1 cellular context compared by ENCODE assay signal in the genomic region with DNA sequence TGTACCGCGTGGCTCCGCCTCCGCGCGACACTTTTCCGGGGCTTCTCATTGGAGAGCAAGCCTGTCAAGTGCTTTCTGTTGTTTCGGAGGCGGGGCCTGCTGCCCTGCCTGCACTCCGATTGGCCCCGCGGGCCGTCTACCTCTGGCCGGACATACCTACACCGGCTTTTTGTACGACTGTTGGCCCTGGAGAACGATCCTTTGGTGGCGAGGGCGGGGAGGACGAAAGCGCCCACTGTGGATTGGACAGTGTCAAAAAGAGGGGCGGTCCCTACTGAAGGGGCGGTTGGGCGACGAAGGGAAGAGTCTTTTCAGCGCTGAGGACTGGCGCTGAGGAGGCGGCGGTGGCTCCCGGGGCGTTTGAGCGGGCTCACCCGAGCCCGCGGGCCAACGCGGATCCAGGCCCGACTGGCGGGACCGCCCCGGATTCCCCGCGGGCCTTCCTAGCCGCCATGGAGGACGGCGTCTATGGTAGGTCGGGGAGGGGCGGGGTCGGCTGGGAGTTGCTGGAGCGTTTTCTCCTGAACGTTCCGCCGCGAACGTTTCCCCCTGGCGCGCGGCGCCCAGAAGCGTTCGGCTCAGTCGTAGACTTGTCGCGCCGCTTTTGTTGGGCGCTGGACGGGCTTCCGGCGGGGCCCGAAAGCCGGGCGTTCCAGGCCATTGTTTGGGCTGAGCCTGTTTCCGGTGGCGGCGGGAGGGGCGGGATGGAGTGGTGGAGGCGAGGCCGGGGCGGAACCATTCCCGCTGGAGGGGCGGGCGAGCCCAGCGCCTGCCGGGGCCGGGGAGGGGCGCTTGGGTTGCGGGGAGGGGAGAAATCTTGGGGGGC.
A peak's percentile ranks its signal among the peaks of the same experiment; 100 is the strongest.
TF ChIP-seq lines count a peak whose summit lies in the region.

A gene with protein sequence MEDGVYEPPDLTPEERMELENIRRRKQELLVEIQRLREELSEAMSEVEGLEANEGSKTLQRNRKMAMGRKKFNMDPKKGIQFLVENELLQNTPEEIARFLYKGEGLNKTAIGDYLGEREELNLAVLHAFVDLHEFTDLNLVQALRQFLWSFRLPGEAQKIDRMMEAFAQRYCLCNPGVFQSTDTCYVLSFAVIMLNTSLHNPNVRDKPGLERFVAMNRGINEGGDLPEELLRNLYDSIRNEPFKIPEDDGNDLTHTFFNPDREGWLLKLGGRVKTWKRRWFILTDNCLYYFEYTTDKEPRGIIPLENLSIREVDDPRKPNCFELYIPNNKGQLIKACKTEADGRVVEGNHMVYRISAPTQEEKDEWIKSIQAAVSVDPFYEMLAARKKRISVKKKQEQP (plus strand): TSS at position 314 of the 826 bp plus-strand sequence. CDS start 139 bp downstream, at position 453.

TF ChIP-seq in HepG2, 621 proteins besides CTCF, POLR2A, EP300 and RAD21 (continued from another document and continues in another):
- TF ChIP-seq SNAPC4 (CRISPR knock-in tag; IDR thresholded peaks at IDR 0.05) (0 out of 2 replicates have a peak, but pooled peaks have one; percentile 41), DR1 (CRISPR knock-in tag; IDR thresholded peaks at IDR 0.05) (no peak), ZNF576 (CRISPR knock-in tag; IDR thresholded peaks at IDR 0.05) (no peak), ETV6 (CRISPR knock-in tag; conservative IDR thresholded peaks at IDR 0.05) (peak; percentile 56; the same call in 1 of the 2 replicates), GRHL1 (CRISPR knock-in tag; conservative IDR thresholded peaks at IDR 0.05) (no peak), KAT8 (CRISPR knock-in tag; IDR thresholded peaks at IDR 0.05) (peak; percentile 56), HOXA9 (CRISPR knock-in tag; IDR thresholded peaks at IDR 0.05; ENCODE audit: borderline replicate concordance) (no peak), HMGXB4 (CRISPR knock-in tag; IDR thresholded peaks at IDR 0.05; ENCODE audit: borderline replicate concordance in 1 of 2, low read depth in 1 of 2) (peak; percentile 44 to 80; a peak in 3 of 4 replicates), ZNF274 (CRISPR knock-in tag; IDR thresholded peaks at IDR 0.05) (peak; percentile 40; the same call in 1 of the 2 replicates), ZBTB7A (CRISPR knock-in tag; IDR thresholded peaks at IDR 0.05) (no peak), ZNF354B (CRISPR knock-in tag; IDR thresholded peaks at IDR 0.05) (no peak), SP5 (CRISPR knock-in tag; IDR thresholded peaks at IDR 0.05; ENCODE audit: borderline replicate concordance, low read depth) (peak; percentile 5; the same call in 1 of the 2 replicates), GATA4 (IDR thresholded peaks at IDR 0.05; ENCODE audit: borderline replicate concordance, low read depth) (no peak), ZNF3 (CRISPR knock-in tag; IDR thresholded peaks at IDR 0.05) (no peak), MAZ (IDR thresholded peaks at IDR 0.05; ENCODE audit: borderline replicate concordance, low read depth, low read length) (peak; percentile 51; the same call in 1 of the 2 replicates), MAZ (CRISPR knock-in tag; IDR thresholded peaks at IDR 0.05; ENCODE audit: low read depth) (no peak; the same call in 1 of the 2 replicates), FOXM1 (CRISPR knock-in tag; IDR thresholded peaks at IDR 0.05) (no peak), ZNF101 (CRISPR knock-in tag; IDR thresholded peaks at IDR 0.05; ENCODE audit: borderline replicate concordance, low read depth) (no peak), ZNF781 (CRISPR knock-in tag; IDR thresholded peaks at IDR 0.05; ENCODE audit: borderline replicate concordance, not compliant biosample characterization) (no peak), PHF20 (CRISPR knock-in tag; IDR thresholded peaks at IDR 0.05) (peak; percentile 70), MZF1 (CRISPR knock-in tag; IDR thresholded peaks at IDR 0.05; ENCODE audit: borderline replicate concordance) (no peak), FOXP1 (IDR thresholded peaks at IDR 0.05) (no peak), FOXP1 (CRISPR knock-in tag; IDR thresholded peaks at IDR 0.05) (0 out of 2 replicates have a peak, but pooled peaks have one; percentile 9), MAFG (CRISPR knock-in tag; IDR thresholded peaks at IDR 0.05) (no peak), ZNF326 (CRISPR knock-in tag; IDR thresholded peaks at IDR 0.05; ENCODE audit: borderline replicate concordance) (no peak), KMT2B (CRISPR knock-in tag; IDR thresholded peaks at IDR 0.05) (no peak), ZNF225 (CRISPR knock-in tag; IDR thresholded peaks at IDR 0.05) (peak; percentile 83; the same call in 1 of the 2 replicates), NR3C1 (CRISPR knock-in tag; IDR thresholded peaks at IDR 0.05) (no peak), ONECUT2 (CRISPR knock-in tag; IDR thresholded peaks at IDR 0.05) (no peak), ZNF335 (CRISPR knock-in tag; IDR thresholded peaks at IDR 0.05) (no peak), MED13 (CRISPR knock-in tag; IDR thresholded peaks at IDR 0.05) (0 out of 2 replicates have a peak, but pooled peaks have one; percentile 31), TBX2 (CRISPR knock-in tag; IDR thresholded peaks at IDR 0.05; ENCODE audit: borderline replicate concordance) (peak; percentile 44; the same call in 1 of the 2 replicates), SNAI1 (CRISPR knock-in tag; IDR thresholded peaks at IDR 0.05; ENCODE audit: borderline replicate concordance) (no peak), NBN (conservative IDR thresholded peaks at IDR 0.05) (no peak), ZNF33B (CRISPR knock-in tag; IDR thresholded peaks at IDR 0.05) (0 out of 2 replicates have a peak, but pooled peaks have one; percentile 61), ZNF550 (CRISPR knock-in tag; IDR thresholded peaks at IDR 0.05; ENCODE audit: borderline replicate concordance) (no peak)
- TF ChIP-seq, protein P1, sequence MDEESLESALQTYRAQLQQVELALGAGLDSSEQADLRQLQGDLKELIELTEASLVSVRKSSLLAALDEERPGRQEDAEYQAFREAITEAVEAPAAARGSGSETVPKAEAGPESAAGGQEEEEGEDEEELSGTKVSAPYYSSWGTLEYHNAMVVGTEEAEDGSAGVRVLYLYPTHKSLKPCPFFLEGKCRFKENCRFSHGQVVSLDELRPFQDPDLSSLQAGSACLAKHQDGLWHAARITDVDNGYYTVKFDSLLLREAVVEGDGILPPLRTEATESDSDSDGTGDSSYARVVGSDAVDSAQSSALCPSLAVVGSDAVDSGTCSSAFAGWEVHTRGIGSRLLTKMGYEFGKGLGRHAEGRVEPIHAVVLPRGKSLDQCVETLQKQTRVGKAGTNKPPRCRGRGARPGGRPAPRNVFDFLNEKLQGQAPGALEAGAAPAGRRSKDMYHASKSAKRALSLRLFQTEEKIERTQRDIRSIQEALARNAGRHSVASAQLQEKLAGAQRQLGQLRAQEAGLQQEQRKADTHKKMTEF (CRISPR knock-in tag; IDR thresholded peaks at IDR 0.05), result peak; percentile 84
- TF ChIP-seq, protein P2, sequence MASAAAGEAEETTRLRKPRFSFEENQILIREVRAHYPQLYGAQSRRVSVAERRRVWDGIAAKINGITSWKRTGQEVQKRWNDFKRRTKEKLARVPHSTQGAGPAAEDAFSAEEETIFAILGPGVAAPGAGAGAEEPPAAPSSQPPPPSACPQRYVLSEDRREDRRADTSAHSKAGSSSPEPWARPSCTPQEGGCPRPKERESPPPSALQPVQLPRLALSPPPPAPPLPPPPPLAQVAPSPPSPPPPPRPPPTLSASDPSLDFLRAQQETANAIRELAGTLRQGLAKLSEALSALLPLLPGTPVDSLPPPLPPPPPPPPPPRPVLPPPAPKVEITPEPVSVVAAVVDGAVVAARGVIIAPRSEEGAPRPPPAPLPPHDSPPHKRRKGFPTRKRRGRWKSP (CRISPR knock-in tag; IDR thresholded peaks at IDR 0.05), result peak; percentile 34; the same call in 1 of the 2 replicates
- TF ChIP-seq, protein P3, sequence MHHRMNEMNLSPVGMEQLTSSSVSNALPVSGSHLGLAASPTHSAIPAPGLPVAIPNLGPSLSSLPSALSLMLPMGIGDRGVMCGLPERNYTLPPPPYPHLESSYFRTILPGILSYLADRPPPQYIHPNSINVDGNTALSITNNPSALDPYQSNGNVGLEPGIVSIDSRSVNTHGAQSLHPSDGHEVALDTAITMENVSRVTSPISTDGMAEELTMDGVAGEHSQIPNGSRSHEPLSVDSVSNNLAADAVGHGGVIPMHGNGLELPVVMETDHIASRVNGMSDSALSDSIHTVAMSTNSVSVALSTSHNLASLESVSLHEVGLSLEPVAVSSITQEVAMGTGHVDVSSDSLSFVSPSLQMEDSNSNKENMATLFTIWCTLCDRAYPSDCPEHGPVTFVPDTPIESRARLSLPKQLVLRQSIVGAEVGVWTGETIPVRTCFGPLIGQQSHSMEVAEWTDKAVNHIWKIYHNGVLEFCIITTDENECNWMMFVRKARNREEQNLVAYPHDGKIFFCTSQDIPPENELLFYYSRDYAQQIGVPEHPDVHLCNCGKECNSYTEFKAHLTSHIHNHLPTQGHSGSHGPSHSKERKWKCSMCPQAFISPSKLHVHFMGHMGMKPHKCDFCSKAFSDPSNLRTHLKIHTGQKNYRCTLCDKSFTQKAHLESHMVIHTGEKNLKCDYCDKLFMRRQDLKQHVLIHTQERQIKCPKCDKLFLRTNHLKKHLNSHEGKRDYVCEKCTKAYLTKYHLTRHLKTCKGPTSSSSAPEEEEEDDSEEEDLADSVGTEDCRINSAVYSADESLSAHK (CRISPR knock-in tag; IDR thresholded peaks at IDR 0.05; ENCODE audit: borderline replicate concordance), result no peak
- TF ChIP-seq, protein P4, sequence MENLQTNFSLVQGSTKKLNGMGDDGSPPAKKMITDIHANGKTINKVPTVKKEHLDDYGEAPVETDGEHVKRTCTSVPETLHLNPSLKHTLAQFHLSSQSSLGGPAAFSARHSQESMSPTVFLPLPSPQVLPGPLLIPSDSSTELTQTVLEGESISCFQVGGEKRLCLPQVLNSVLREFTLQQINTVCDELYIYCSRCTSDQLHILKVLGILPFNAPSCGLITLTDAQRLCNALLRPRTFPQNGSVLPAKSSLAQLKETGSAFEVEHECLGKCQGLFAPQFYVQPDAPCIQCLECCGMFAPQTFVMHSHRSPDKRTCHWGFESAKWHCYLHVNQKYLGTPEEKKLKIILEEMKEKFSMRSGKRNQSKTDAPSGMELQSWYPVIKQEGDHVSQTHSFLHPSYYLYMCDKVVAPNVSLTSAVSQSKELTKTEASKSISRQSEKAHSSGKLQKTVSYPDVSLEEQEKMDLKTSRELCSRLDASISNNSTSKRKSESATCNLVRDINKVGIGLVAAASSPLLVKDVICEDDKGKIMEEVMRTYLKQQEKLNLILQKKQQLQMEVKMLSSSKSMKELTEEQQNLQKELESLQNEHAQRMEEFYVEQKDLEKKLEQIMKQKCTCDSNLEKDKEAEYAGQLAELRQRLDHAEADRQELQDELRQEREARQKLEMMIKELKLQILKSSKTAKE (CRISPR knock-in tag; IDR thresholded peaks at IDR 0.05; ENCODE audit: borderline replicate concordance), result no peak; the same call in 1 of the 2 replicates
